8 cellular contexts compared by ENCODE assay signal in genomic region chr22:47090591-47091240, GRCh38.
DNase-seq lines count a peak whose midpoint lies in the region; ATAC-seq and TF ChIP-seq lines count a peak whose summit lies in the region.

No MANE protein-coding gene starts in this region.

- intact Hi-C loops in CD4-positive, alpha-beta T cell (cut with DNase I, micrococcal nuclease): no loop called here
- intact Hi-C loops in psoas muscle (cut with DNase I): no loop called here

- 9 to 15% (median 13%) methylated on average over 29 of the region's 29 CpGs for WGBS in psoas muscle, 3 donors

- H3K27me3 ChIP-seq in CD4-positive, alpha-beta T cell (ENCODE audit: control insufficient read depth, insufficient read depth, low read length): no peaks in the 10 kb centered on the region
- H3K27me3 ChIP-seq in Peyer's patch (no peaks in the 10 kb centered on the region), psoas muscle (ENCODE audit: insufficient read depth in 3 of 3, low read length in 2 of 3) (no peaks in the 10 kb centered on the region), MM.1S (replicated peaks; ENCODE audit: insufficient read depth, low read length) (no peaks in the 10 kb centered on the region)
- no peaks in the 10 kb centered on the region for H3K27me3 ChIP-seq in effector memory CD4-positive, alpha-beta T cell (replicated peaks; ENCODE audit: control insufficient read depth, insufficient read depth, low read length, poor library complexity, severe bottlenecking)

- TF ChIP-seq POLR2A in Peyer's patch (IDR thresholded peaks at IDR 0.05): no peak

- H3K4me1 Mint-ChIP-seq in CD4-positive, alpha-beta T cell (ENCODE audit: low read depth): peaks cover 54% of the 10 kb centered on the region
- peaks cover 39 to 40% of the 10 kb centered on the region in 2 donors for H3K4me1 Mint-ChIP-seq in natural killer cell treated with Interleukin-12 subunit alpha and Interleukin-12 subunit beta and Interleukin-15 and Interleukin-18, amount 100 ng/mL, for 72 hours (ENCODE audit: low read depth in 2 of 2)

- CTCF ChIA-PET in CD4-positive, alpha-beta T cell (lab: Charles Lee): no interaction called here

- no peak for TF ChIP-seq CTCF in CD4-positive, alpha-beta T cell (IDR thresholded peaks at IDR 0.05)
- TF ChIP-seq CTCF in Peyer's patch (IDR thresholded peaks at IDR 0.05): no peak
- TF ChIP-seq CTCF in psoas muscle (IDR thresholded peaks at IDR 0.05): no peak
- no peak for TF ChIP-seq CTCF in MM.1S (IDR thresholded peaks at IDR 0.05; ENCODE audit: low read length)

- H3K9me3 Mint-ChIP-seq in CD4-positive, alpha-beta T cell: no peaks in the 10 kb centered on the region
- H3K9me3 Mint-ChIP-seq in natural killer cell treated with Interleukin-12 subunit alpha and Interleukin-12 subunit beta and Interleukin-15 and Interleukin-18, amount 100 ng/mL, for 72 hours: no peaks in the 10 kb centered on the region

- no peaks in the 10 kb centered on the region for H3F3A ChIP-seq in MM.1S (ENCODE audit: insufficient read depth, low read length)

- peak in 8 of 10 experiments; percentile 6 to 87 (median 12) for DNase-seq in CD4-positive, alpha-beta T cell
- DNase-seq in Peyer's patch: peak in 1 of 3 donors; percentile 47
- DNase-seq in effector memory CD4-positive, alpha-beta T cell: peak; percentile 12 to 29 (median 19)
- DNase-seq in natural killer cell treated with Interleukin-12 subunit alpha and Interleukin-12 subunit beta and Interleukin-15 and Interleukin-18, amount 100 ng/mL, for 72 hours (ENCODE audit: low spot score): no peak
- DNase-seq in NCI-H82 (lab: John Stamatoyannopoulos, UW): no peak
- no peak for DNase-seq in psoas muscle
- DNase-seq in MM.1S: no peak

- H3K27me3 Mint-ChIP-seq in CD4-positive, alpha-beta T cell: no peaks in the 10 kb centered on the region
- H3K27me3 Mint-ChIP-seq in natural killer cell treated with Interleukin-12 subunit alpha and Interleukin-12 subunit beta and Interleukin-15 and Interleukin-18, amount 100 ng/mL, for 72 hours: no peaks in the 10 kb centered on the region

- H3K27ac ChIP-seq in CD4-positive, alpha-beta T cell (ENCODE audit: low read depth, low read length): no peak overlapping the region
- H3K27ac ChIP-seq in Peyer's patch (no peak overlapping the region), psoas muscle (no peak overlapping the region), MM.1S (ENCODE audit: low read length) (no peak overlapping the region)
- no peak overlapping the region for H3K27ac ChIP-seq in effector memory CD4-positive, alpha-beta T cell (ENCODE audit: insufficient read depth, low read length, poor library complexity, severe bottlenecking)

- H3K9me3 ChIP-seq in CD4-positive, alpha-beta T cell (ENCODE audit: control insufficient read depth, low read length): no peaks in the 10 kb centered on the region
- H3K9me3 ChIP-seq in Peyer's patch (no peaks in the 10 kb centered on the region), psoas muscle (no peaks in the 10 kb centered on the region), MM.1S (replicated peaks; ENCODE audit: insufficient read depth, low read length) (no peaks in the 10 kb centered on the region)
- H3K9me3 ChIP-seq in effector memory CD4-positive, alpha-beta T cell (ENCODE audit: control insufficient read depth, low read length): no peaks in the 10 kb centered on the region

- H3K4me2 ChIP-seq in MM.1S (ENCODE audit: low read depth, low read length): no peak overlapping the region

- peak overlapping the region in 3 of 4 donors; percentile 13 to 36 (median 32) for H3K4me3 ChIP-seq in Peyer's patch
- peak overlapping the region; percentile 7 for H3K4me3 ChIP-seq in effector memory CD4-positive, alpha-beta T cell (ENCODE audit: insufficient read depth, low read depth, low read length, poor library complexity, severe bottlenecking)
- no peak overlapping the region for H3K4me3 ChIP-seq in psoas muscle
- H3K4me3 ChIP-seq in MM.1S (ENCODE audit: low read length): no peak overlapping the region

- H3K36me3 Mint-ChIP-seq in CD4-positive, alpha-beta T cell (ENCODE audit: low read depth): peaks cover 21% of the 10 kb centered on the region
- H3K36me3 Mint-ChIP-seq in natural killer cell treated with Interleukin-12 subunit alpha and Interleukin-12 subunit beta and Interleukin-15 and Interleukin-18, amount 100 ng/mL, for 72 hours: no peaks in the 10 kb centered on the region

- peak overlapping the region; percentile 81 for H3K4me3 Mint-ChIP-seq in CD4-positive, alpha-beta T cell
- H3K4me3 Mint-ChIP-seq in natural killer cell treated with Interleukin-12 subunit alpha and Interleukin-12 subunit beta and Interleukin-15 and Interleukin-18, amount 100 ng/mL, for 72 hours: peak overlapping the region; percentile 71

- H3K79me2 ChIP-seq in MM.1S (ENCODE audit: low read length): no peaks in the 10 kb centered on the region

- POLR2A ChIA-PET in CD4-positive, alpha-beta T cell (lab: Charles Lee): no interaction called here

- H3K36me3 ChIP-seq in Peyer's patch (no peaks in the 10 kb centered on the region), psoas muscle (ENCODE audit: insufficient read depth in 1 of 2, low read depth in 1 of 2) (no peaks in the 10 kb centered on the region), MM.1S (replicated peaks; ENCODE audit: insufficient read depth, low read length) (no peaks in the 10 kb centered on the region)
- H3K36me3 ChIP-seq in effector memory CD4-positive, alpha-beta T cell (ENCODE audit: control insufficient read depth, insufficient read depth, low read length): no peaks in the 10 kb centered on the region

- no peaks in the 10 kb centered on the region for H3K9me2 ChIP-seq in MM.1S (replicated peaks; ENCODE audit: insufficient read depth, low read length)

- H4K20me1 ChIP-seq in MM.1S (ENCODE audit: insufficient read depth, low read length): no peaks in the 10 kb centered on the region

- H3K4me1 ChIP-seq in Peyer's patch (peaks cover 0 to 5% (median 0%) of the 10 kb centered on the region in 4 donors), psoas muscle (no peaks in the 10 kb centered on the region), MM.1S (ENCODE audit: low read length) (no peaks in the 10 kb centered on the region)
- H3K4me1 ChIP-seq in effector memory CD4-positive, alpha-beta T cell (ENCODE audit: control insufficient read depth, insufficient read depth, low read length, poor library complexity, severe bottlenecking): peaks cover 15% of the 10 kb centered on the region

- H3K27ac Mint-ChIP-seq in CD4-positive, alpha-beta T cell: peak overlapping the region; percentile 89
- peak overlapping the region in 1 of 2 donors; percentile 35 for H3K27ac Mint-ChIP-seq in natural killer cell treated with Interleukin-12 subunit alpha and Interleukin-12 subunit beta and Interleukin-15 and Interleukin-18, amount 100 ng/mL, for 72 hours

- H2AFZ ChIP-seq in MM.1S (ENCODE audit: low read length): no peak overlapping the region

- peak; percentile 78 for ATAC-seq in CD4-positive, alpha-beta T cell (ENCODE audit: poor library complexity)
- no peak for ATAC-seq in natural killer cell treated with Interleukin-12 subunit alpha and Interleukin-12 subunit beta and Interleukin-15 and Interleukin-18, amount 100 ng/mL, for 72 hours
- ATAC-seq in HG03108 (IDR thresholded peaks at IDR 0.05; ENCODE audit: unreplicated experiment) (no peak), psoas muscle (no peak)

- H3K9ac ChIP-seq in MM.1S (ENCODE audit: low read length): no peak overlapping the region

Comparison
In these comparisons a context has a peak if more than half of its experiments do, and no peak if none do; other contexts are left out.
1. DNase-seq: peak in CD4-positive, alpha-beta T cell (8 of 10) and effector memory CD4-positive, alpha-beta T cell (3 of 3); none in natural killer cell treated with Interleukin-12 subunit alpha and Interleukin-12 subunit beta and Interleukin-15 and Interleukin-18, amount 100 ng/mL, for 72 hours (single experiment), NCI-H82 (single experiment), psoas muscle (0 of 2) and MM.1S (single experiment).
2. H3K4me3 ChIP-seq: peak in Peyer's patch (3 of 4) and effector memory CD4-positive, alpha-beta T cell (single experiment); none in psoas muscle (single experiment) and MM.1S (single experiment).